ENCODE assay signal across 9 cellular contexts in the genomic region with DNA sequence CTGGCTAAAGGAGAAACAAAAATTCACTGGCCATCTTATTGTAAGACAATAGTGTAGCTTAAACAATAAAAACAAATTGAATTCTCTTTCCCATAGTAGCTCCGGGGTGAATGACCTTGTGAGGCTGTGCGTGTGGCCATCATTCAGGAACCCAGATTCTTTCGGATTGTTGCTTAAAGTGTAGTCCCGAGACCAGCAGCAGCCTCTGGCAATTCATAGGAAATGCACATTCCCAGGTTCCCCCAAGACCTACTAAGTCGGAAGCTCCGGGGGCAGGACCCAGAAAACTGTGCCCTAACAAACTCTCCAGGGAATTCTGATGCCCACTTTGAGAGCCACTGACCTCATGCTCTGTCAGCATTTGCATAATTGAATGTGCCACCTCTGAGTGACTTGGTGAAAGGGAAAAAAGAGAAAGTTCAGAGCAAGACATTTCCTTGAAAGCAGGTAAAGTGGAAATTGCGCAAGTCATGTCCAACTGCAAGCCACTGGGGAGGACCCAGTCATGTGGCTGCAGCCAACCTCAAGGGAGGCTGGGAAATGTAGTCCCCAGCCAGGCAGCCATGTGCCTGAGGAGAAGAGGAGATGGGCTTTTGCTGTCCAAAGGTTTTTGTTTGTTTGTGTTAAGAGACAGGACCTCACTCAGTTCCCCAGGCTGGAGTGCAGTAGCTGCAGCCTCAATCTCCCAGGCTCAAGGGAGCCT. TPM values are rescaled to one million over a fixed set of nuclear protein-coding genes. Genes with fewer than 3 reads are reported as not detected.
A peak's percentile ranks its signal among the peaks of the same experiment; 100 is the strongest.
DNase-seq lines count a peak whose midpoint lies in the region; ATAC-seq, FAIRE-seq and TF ChIP-seq lines count a peak whose summit lies in the region.
"Had no signal": no experiment of that assay in that cellular context is flagged by ENCODE, and none has a peak within 500 bp of the region (broad histone marks: within the 10 kb centered on the region; RNA-seq: fewer than 3 reads in every experiment).

No MANE protein-coding gene starts in this region.

- H4K5ac ChIP-seq in H9 (ENCODE audit: insufficient read length, low read depth, low read length): no peak overlapping the region
- no peak overlapping the region for H4K5ac ChIP-seq in H1 (ENCODE audit: insufficient read length, low read depth, low read length)

- no peak overlapping the region for H3K23ac ChIP-seq in H9 (ENCODE audit: insufficient read length, low read depth, low read length)
- no peak overlapping the region for H3K23ac ChIP-seq in H1 (ENCODE audit: insufficient read length)

- TF ChIP-seq CTCF in H9 (conservative IDR thresholded peaks at IDR 0.05) (no peak), H1 (IDR thresholded peaks at IDR 0.05; ENCODE audit: control extremely low read depth in 1 of 3, insufficient read depth in 1 of 3, low read depth in 1 of 3, low read length in 3 of 3) (no peak)

- CTCF ChIA-PET in H1 (lab: Charles Lee; ENCODE audit: partially characterized antibody): interaction anchor here (0.6 to 6.3 kb wide), 7 partner anchors 9 to 59 kb away, joined by 3 to 100 read pairs (median 3); no protein-coding TSS in a partner anchor

- peaks cover 7% of the 10 kb centered on the region for H3K9me3 ChIP-seq in H9 (ENCODE audit: control insufficient read depth, low read depth, low read length)
- H3K9me3 ChIP-seq in H1 (ENCODE audit: insufficient read depth in 2 of 2, low read depth in 1 of 2, low read length in 1 of 2): peaks cover 6 to 7% of the 10 kb centered on the region in 2 experiments; a peak in 2 of 4 replicates

- no peaks in the 10 kb centered on the region for H3K23me2 ChIP-seq in H9 (ENCODE audit: insufficient read length, low read depth, low read length, poor library complexity, severe bottlenecking)
- no peaks in the 10 kb centered on the region for H3K23me2 ChIP-seq in H1 (ENCODE audit: low read depth, low read length)

- H3K4me2 ChIP-seq in H9 (ENCODE audit: insufficient read depth, insufficient read length, low read length) (peak overlapping the region; percentile 30), H1 (ENCODE audit: insufficient read depth in 1 of 2, low read depth in 2 of 2, low read length in 2 of 2) (peak overlapping the region; percentile 63 to 69)

- H2BK20ac ChIP-seq in H9 (ENCODE audit: low read depth, low read length, poor library complexity, severe bottlenecking): no peak overlapping the region
- H2BK20ac ChIP-seq in H1 (ENCODE audit: low read length): no peak overlapping the region

- H2BK15ac ChIP-seq in H9 (ENCODE audit: low read depth, low read length) (no peak overlapping the region), H1 (ENCODE audit: low read length) (no peak overlapping the region; the same call in 1 of the 2 replicates)

- H3K56ac ChIP-seq in H9 (ENCODE audit: insufficient read length, low read depth, low read length) (no peak overlapping the region), H1 (replicated peaks; ENCODE audit: insufficient read length, low read depth, low read length) (no peak overlapping the region)

- H4K91ac ChIP-seq in H9 (ENCODE audit: insufficient read length, low read depth, low read length) (no peak overlapping the region), H1 (replicated peaks; ENCODE audit: insufficient read length, low read length) (no peak overlapping the region)

- no CpG with 5 or more reads among the region's 7 CpGs for WGBS in H9 (ENCODE audit: extremely low coverage, insufficient read length, low lambda C conversion rate)
- 73% methylated on average over 7 of the region's 7 CpGs; no CpG with 5 or more reads in 1 of the 2 experiments for WGBS in H1 (ENCODE audit: extremely low coverage in 1 of 2, insufficient coverage in 1 of 2, insufficient read length in 1 of 2, insufficient replicate concordance in 2 of 2, low coverage in 1 of 2, low lambda C conversion rate in 2 of 2, missing lambda C conversion rate in 1 of 2), 2 experiments

- H2BK5ac ChIP-seq in H9 (ENCODE audit: insufficient read length, low read length) (no peak overlapping the region), H1 (ENCODE audit: low read depth, low read length) (no peak overlapping the region)

- H3K4ac ChIP-seq in H9 (ENCODE audit: low read depth, low read length): no peak overlapping the region
- no peak overlapping the region for H3K4ac ChIP-seq in H1 (replicated peaks; ENCODE audit: insufficient read length, low read depth, low read length)

- H3K9ac ChIP-seq in H9 (ENCODE audit: extremely low read depth, insufficient read length, low read length) (no peak overlapping the region), H1 (replicated peaks in 1 of 4; ENCODE audit: extremely low read depth in 1 of 4, low read depth in 3 of 4, low read length in 3 of 4) (no peak overlapping the region; a peak in 1 of 7 replicates)

- H3K79me2 ChIP-seq in H9 (ENCODE audit: insufficient read depth, low read length): no peaks in the 10 kb centered on the region
- H3K79me2 ChIP-seq in H1 (ENCODE audit: control insufficient read depth in 1 of 2, insufficient read depth in 2 of 2, low read length in 2 of 2): no peaks in the 10 kb centered on the region

- H2BK12ac ChIP-seq in H9 (ENCODE audit: insufficient read length, low read depth, low read length): no peak overlapping the region
- no peak overlapping the region for H2BK12ac ChIP-seq in H1 (ENCODE audit: low read depth, low read length)

- H3K27me3 Mint-ChIP-seq in H9 (ENCODE audit: low read depth): peaks cover 12% of the 10 kb centered on the region

- H3K36me3 Mint-ChIP-seq in H9 (ENCODE audit: insufficient read depth in 1 of 3, low read depth in 3 of 3): no peaks in the 10 kb centered on the region

- H3K18ac ChIP-seq in H9 (ENCODE audit: insufficient read length, low read depth, low read length) (no peak overlapping the region), H1 (ENCODE audit: extremely low read depth, low read length) (peak overlapping the region; percentile 42; the same call in 1 of the 2 replicates)

- no peak for TF ChIP-seq POLR2A in H1 (IDR thresholded peaks at IDR 0.05; ENCODE audit: control extremely low read depth in 1 of 2, low read depth in 2 of 2, low read length in 2 of 2)

- no peak overlapping the region for H3K27ac Mint-ChIP-seq in H9

- H3K14ac ChIP-seq in H9 (ENCODE audit: insufficient read depth, low read length): no peak overlapping the region
- no peak overlapping the region for H3K14ac ChIP-seq in H1 (ENCODE audit: insufficient read length)

- peak overlapping the region; percentile 10 to 49 (median 16); a peak in 4 of 8 replicates for H3K4me3 ChIP-seq in H1 (ENCODE audit: extremely low read depth in 1 of 4, insufficient read depth in 2 of 4, low read depth in 3 of 4, low read length in 4 of 4)

- TF ChIP-seq RAD21 in H1 (IDR thresholded peaks at IDR 0.05 in 1 of 2, conservative IDR thresholded peaks at IDR 0.05 in 1 of 2; ENCODE audit: low read depth in 2 of 2, low read length in 2 of 2): no peak

- H3K79me1 ChIP-seq in H9 (ENCODE audit: insufficient read depth, low read depth, low read length, poor library complexity, severe bottlenecking) (no peaks in the 10 kb centered on the region), H1 (ENCODE audit: low read depth, low read length) (no peaks in the 10 kb centered on the region)

- H2AFZ ChIP-seq in H9 (ENCODE audit: low read length) (peak overlapping the region; percentile 76), H1 (ENCODE audit: low read length) (peak overlapping the region; percentile 99)

- H3K4me1 ChIP-seq in H9 (ENCODE audit: insufficient read depth, low read length): no peaks in the 10 kb centered on the region
- peaks cover 2 to 5% (median 4%) of the 10 kb centered on the region in 4 experiments; a peak in 4 of 7 replicates for H3K4me1 ChIP-seq in H1 (replicated peaks in 1 of 4; ENCODE audit: control insufficient read depth in 3 of 4, insufficient read depth in 4 of 4, low read length in 3 of 4)

- DNase-seq in H9: peak; percentile 78
- DNase-seq in NCI-H69 (lab: John Stamatoyannopoulos, UW): peak; percentile 42
- peak in 1 of 2 experiments; percentile 59 for DNase-seq in H1 (ENCODE audit: low read depth in 1 of 2, low spot score in 2 of 2)
- peak; percentile 40 for DNase-seq in middle frontal gyrus (ENCODE audit: extremely low spot score, low spot score)
- DNase-seq in effector CD8-positive, alpha-beta T cell (lab: John Stamatoyannopoulos, UW): no peak
- no peak for DNase-seq in NCI-H446 treated with DMSO at 0.1 percent for 48 hours (lab: John Stamatoyannopoulos, UW)

- H3K27me3 ChIP-seq in H9 (ENCODE audit: insufficient read depth, low read length): no peaks in the 10 kb centered on the region
- H3K27me3 ChIP-seq in H1 (replicated peaks in 1 of 4; ENCODE audit: control insufficient read depth in 3 of 4, extremely low read depth in 1 of 4, insufficient read depth in 3 of 4, low read length in 3 of 4): no peaks in the 10 kb centered on the region

- H2BK120ac ChIP-seq in H9 (ENCODE audit: low read depth, low read length, poor library complexity, severe bottlenecking): no peak overlapping the region
- no peak overlapping the region for H2BK120ac ChIP-seq in H1 (replicated peaks; ENCODE audit: low read depth, low read length)

- no peak overlapping the region for H2AK5ac ChIP-seq in H9 (ENCODE audit: insufficient read length, low read length)
- H2AK5ac ChIP-seq in H1 (ENCODE audit: low read depth, low read length): no peak overlapping the region; the same call in 1 of the 2 replicates

- H3K9me3 Mint-ChIP-seq in H9: peaks cover 18 to 22% of the 10 kb centered on the region in 2 experiments

- ATAC-seq in HG03565 (IDR thresholded peaks at IDR 0.05; ENCODE audit: unreplicated experiment) (no peak), HG03354 (IDR thresholded peaks at IDR 0.05; ENCODE audit: poor library complexity, severe bottlenecking, unreplicated experiment) (no peak)

- H3K4me3 Mint-ChIP-seq in H9: peak overlapping the region; percentile 49; a peak in 4 of 5 replicates

- POLR2A ChIA-PET in H1 (lab: Charles Lee; ENCODE audit: partially characterized antibody): interaction anchor here (0.7 kb wide), 1 partner anchor 191 kb away, joined by 3 read pairs; no protein-coding TSS in a partner anchor

- no peak for TF ChIP-seq EP300 in H1 (IDR thresholded peaks at IDR 0.05; ENCODE audit: borderline replicate concordance in 1 of 2, low read depth in 2 of 2, low read length in 2 of 2)

- no peaks in the 10 kb centered on the region for H4K20me1 ChIP-seq in H9 (ENCODE audit: control insufficient read depth, insufficient read depth, insufficient read length)
- H4K20me1 ChIP-seq in H1 (replicated peaks in 1 of 2; ENCODE audit: control insufficient read depth in 1 of 2, insufficient read depth in 2 of 2, low read length in 2 of 2): no peaks in the 10 kb centered on the region

- H3K27ac ChIP-seq in H9 (ENCODE audit: insufficient read length, low read depth, low read length): no peak overlapping the region
- H3K27ac ChIP-seq in H1 (ENCODE audit: low read depth, low read length): no peak overlapping the region

- no peak overlapping the region for H3T11ph ChIP-seq in H9 (ENCODE audit: low read length)

- H3K4me1 Mint-ChIP-seq in H9: peaks cover 6 to 13% of the 10 kb centered on the region in 2 experiments

- H3K36me3 ChIP-seq in H1 (ENCODE audit: control insufficient read depth in 2 of 4, insufficient read depth in 4 of 4, low read length in 3 of 4): no peaks in the 10 kb centered on the region

- FAIRE-seq in H1 (lab: Jason Lieb, UNC): peak; percentile 99
- FAIRE-seq: colon had no signal

- H4K8ac ChIP-seq in H9 (replicated peaks; ENCODE audit: insufficient read length, low read depth, low read length) (no peak overlapping the region), H1 (ENCODE audit: extremely low read depth, insufficient read depth, low read length) (no peak overlapping the region)

RNA-seq across cellular contexts. Expression of a gene that starts 50.7 kb away (rescaled TPM):
- total RNA-seq in H9 (2021): 1.4 and 1.5 TPM in 2 replicates
- 1.2 and 1.4 TPM in 2 replicates for total RNA-seq in H1 (2021; fragmentation: NEBNext Ultra II Directional; extraction: Animal tissue kit (Norgen Biotek cat#: 25700))
- polyA plus RNA-seq in H1 (2011; rRNA removed): 0.48 and 0.94 TPM in 2 replicates
- 0.75 TPM for polyA plus RNA-seq in H1 (2011; cell fraction: cytosol; rRNA removed)
- polyA plus RNA-seq in H1 (2011; cell fraction: nucleus; rRNA removed): 1.4 TPM
- 1.4 to 1.8 TPM (median 1.6 TPM) in 4 replicates for polyA plus RNA-seq in H1 (2012, experiment 1 of 2)
- 1.1 TPM for polyA plus RNA-seq in H1 (2012, experiment 2 of 2)
- polyA plus RNA-seq in H1 (2013, experiment 1 of 2): 0.69 TPM
- 0.72 TPM for polyA plus RNA-seq in H1 (2013, experiment 2 of 2)
- 0.68 and 0.88 TPM in 2 replicates for polyA minus RNA-seq in H1 (2011; rRNA and poly(A)+ RNA removed)
- 1.2 TPM for polyA minus RNA-seq in H1 (2011; cell fraction: cytosol; rRNA and poly(A)+ RNA removed)
- 1.3 TPM for polyA minus RNA-seq in H1 (2011; cell fraction: nucleus; rRNA and poly(A)+ RNA removed)

RNA-seq across cellular contexts. Expression of a gene that starts 54.8 kb away (rescaled TPM):
- total RNA-seq in H9 (2021): 339 and 343 TPM in 2 replicates
- 318 and 326 TPM in 2 replicates for total RNA-seq in H1 (2021; fragmentation: NEBNext Ultra II Directional; extraction: Animal tissue kit (Norgen Biotek cat#: 25700))
- polyA plus RNA-seq in H1 (2011; rRNA removed): 315 and 405 TPM in 2 replicates
- 585 TPM for polyA plus RNA-seq in H1 (2011; cell fraction: cytosol; rRNA removed)
- polyA plus RNA-seq in H1 (2011; cell fraction: nucleus; rRNA removed): 241 TPM
- polyA plus RNA-seq in H1 (2012, experiment 1 of 2): 396 to 462 TPM (median 444 TPM) in 4 replicates
- polyA plus RNA-seq in H1 (2012, experiment 2 of 2): 353 TPM
- polyA plus RNA-seq in H1 (2013, experiment 1 of 2): 213 TPM
- 220 TPM for polyA plus RNA-seq in H1 (2013, experiment 2 of 2)
- polyA minus RNA-seq in H1 (2011; rRNA and poly(A)+ RNA removed): 129 and 145 TPM in 2 replicates
- 94.5 TPM for polyA minus RNA-seq in H1 (2011; cell fraction: cytosol; rRNA and poly(A)+ RNA removed)
- 67.8 TPM for polyA minus RNA-seq in H1 (2011; cell fraction: nucleus; rRNA and poly(A)+ RNA removed)

Comparison
In these comparisons a context has a peak if more than half of its experiments do, and no peak if none do; other contexts are left out.
1. DNase-seq: peak in H9 (single experiment), NCI-H69 (single experiment) and middle frontal gyrus (single experiment); none in effector CD8-positive, alpha-beta T cell (single experiment) and NCI-H446 treated with DMSO at 0.1 percent for 48 hours (single experiment).